Comparison of ENCODE assay signal across 2 cellular contexts in the genomic region with DNA sequence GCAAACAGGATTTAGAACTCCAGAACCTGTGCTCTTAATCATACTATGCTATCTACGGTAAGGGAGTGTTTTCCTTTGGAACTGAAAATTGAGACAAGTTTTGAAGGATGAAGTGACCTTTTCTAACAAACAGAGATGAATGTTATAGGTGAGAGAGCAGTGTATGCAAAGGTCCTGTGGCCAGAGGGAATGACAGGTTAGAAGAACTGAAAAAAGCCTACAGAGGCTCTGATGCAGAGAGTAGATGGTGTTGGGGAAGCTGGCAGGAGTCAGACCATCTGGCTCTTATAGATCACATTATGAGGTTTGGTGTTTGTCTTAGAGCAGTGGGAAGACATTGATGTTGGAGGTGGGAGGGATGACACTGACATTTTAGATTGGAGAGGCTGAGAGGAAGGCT.
TF ChIP-seq lines count a peak whose summit lies in the region.

No MANE protein-coding gene starts in this region.

TF ChIP-seq in SK-N-SH, 30 proteins besides CTCF, POLR2A, EP300 and RAD21 (continued from another document):
- TF ChIP-seq, protein P1, sequence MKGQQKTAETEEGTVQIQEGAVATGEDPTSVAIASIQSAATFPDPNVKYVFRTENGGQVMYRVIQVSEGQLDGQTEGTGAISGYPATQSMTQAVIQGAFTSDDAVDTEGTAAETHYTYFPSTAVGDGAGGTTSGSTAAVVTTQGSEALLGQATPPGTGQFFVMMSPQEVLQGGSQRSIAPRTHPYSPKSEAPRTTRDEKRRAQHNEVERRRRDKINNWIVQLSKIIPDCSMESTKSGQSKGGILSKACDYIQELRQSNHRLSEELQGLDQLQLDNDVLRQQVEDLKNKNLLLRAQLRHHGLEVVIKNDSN (IDR thresholded peaks at IDR 0.05; ENCODE audit: borderline replicate concordance, low read depth), result no peak

TF ChIP-seq in SK-N-SH treated with all-trans-retinoic acid at 6 μM for 48 hours, 23 proteins besides CTCF, POLR2A, EP300 and RAD21 (continued from another document):
- TF ChIP-seq, protein P2, sequence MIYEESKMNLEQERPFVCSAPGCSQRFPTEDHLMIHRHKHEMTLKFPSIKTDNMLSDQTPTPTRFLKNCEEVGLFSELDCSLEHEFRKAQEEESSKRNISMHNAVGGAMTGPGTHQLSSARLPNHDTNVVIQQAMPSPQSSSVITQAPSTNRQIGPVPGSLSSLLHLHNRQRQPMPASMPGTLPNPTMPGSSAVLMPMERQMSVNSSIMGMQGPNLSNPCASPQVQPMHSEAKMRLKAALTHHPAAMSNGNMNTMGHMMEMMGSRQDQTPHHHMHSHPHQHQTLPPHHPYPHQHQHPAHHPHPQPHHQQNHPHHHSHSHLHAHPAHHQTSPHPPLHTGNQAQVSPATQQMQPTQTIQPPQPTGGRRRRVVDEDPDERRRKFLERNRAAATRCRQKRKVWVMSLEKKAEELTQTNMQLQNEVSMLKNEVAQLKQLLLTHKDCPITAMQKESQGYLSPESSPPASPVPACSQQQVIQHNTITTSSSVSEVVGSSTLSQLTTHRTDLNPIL (CRISPR knock-in tag; IDR thresholded peaks at IDR 0.05; ENCODE audit: low read depth), result no peak
- TF ChIP-seq ISL1 (CRISPR knock-in tag; IDR thresholded peaks at IDR 0.05), result no peak
